1 cellular context compared by ENCODE assay signal in the genomic region with DNA sequence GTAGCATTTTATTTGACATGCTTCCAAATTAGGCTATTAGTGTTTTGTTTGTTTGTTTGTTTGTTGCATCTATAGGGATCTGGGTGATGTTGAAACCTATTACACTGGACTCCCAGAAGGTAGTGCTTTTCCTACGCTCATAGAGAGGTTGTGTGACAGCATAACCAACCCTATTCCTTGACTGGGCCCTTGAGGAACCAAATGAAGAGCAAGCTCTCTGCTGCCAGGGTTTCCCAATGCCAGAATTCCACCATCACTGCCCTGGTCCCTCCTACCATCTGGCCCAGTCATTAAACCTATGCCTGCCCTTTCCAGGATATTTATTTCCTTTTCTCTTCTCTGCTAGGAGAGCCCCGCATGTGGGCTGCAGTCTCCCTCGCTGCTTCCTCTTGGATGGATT.
TF ChIP-seq lines count a peak whose summit lies in the region.

No MANE protein-coding gene starts in this region.

TF ChIP-seq in IMR-90, 13 proteins besides CTCF, POLR2A, EP300 and RAD21 (continued from another document):
- TF ChIP-seq, protein P1, sequence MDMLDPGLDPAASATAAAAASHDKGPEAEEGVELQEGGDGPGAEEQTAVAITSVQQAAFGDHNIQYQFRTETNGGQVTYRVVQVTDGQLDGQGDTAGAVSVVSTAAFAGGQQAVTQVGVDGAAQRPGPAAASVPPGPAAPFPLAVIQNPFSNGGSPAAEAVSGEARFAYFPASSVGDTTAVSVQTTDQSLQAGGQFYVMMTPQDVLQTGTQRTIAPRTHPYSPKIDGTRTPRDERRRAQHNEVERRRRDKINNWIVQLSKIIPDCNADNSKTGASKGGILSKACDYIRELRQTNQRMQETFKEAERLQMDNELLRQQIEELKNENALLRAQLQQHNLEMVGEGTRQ (IDR thresholded peaks at IDR 0.05; ENCODE audit: low read depth, low read length) = no peak
- no peak for TF ChIP-seq MXI1 (IDR thresholded peaks at IDR 0.05; ENCODE audit: borderline replicate concordance, low read depth, low read length)
- TF ChIP-seq NFE2L2 (IDR thresholded peaks at IDR 0.05; ENCODE audit: low read depth, low read length) = no peak
- TF ChIP-seq, protein P2, sequence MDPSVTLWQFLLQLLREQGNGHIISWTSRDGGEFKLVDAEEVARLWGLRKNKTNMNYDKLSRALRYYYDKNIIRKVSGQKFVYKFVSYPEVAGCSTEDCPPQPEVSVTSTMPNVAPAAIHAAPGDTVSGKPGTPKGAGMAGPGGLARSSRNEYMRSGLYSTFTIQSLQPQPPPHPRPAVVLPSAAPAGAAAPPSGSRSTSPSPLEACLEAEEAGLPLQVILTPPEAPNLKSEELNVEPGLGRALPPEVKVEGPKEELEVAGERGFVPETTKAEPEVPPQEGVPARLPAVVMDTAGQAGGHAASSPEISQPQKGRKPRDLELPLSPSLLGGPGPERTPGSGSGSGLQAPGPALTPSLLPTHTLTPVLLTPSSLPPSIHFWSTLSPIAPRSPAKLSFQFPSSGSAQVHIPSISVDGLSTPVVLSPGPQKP (IDR thresholded peaks at IDR 0.05; ENCODE audit: borderline replicate concordance, low read depth, low read length) = no peak
TF ChIP-seq in IMR-90: peak in this region for 0.
